Comparison of ENCODE assay signal across 1 cellular context in the genomic region with DNA sequence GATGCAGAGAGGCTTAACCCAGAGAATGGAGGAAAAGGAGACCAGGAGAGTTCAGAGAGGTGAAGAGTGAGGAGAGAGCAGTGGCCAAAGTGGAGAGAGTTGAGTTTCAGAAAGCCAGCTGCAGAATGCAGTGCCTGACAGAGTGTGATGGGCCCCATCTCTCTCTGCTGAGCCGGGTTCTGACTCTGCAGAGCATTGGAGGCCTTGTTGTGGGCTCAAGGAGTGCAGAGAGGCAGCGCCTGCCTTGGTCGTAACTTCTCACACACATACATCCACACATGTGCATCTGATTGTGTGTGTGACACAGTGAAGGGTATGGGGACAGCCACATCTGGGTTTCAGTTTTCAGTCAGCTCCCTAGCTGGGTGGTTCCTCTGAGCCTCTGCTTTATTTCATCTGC.
TF ChIP-seq lines count a peak whose summit lies in the region.

No MANE protein-coding gene starts in this region.

TF ChIP-seq in H1, 55 proteins besides CTCF, POLR2A, EP300 and RAD21:
- TF ChIP-seq CBX5 (IDR thresholded peaks at IDR 0.05; ENCODE audit: low read depth, low read length) (no peak), RXRA (IDR thresholded peaks at IDR 0.05; ENCODE audit: insufficient read depth, low read depth, low read length) (no peak)
